ENCODE assay signal across 1 cellular context in the genomic region with DNA sequence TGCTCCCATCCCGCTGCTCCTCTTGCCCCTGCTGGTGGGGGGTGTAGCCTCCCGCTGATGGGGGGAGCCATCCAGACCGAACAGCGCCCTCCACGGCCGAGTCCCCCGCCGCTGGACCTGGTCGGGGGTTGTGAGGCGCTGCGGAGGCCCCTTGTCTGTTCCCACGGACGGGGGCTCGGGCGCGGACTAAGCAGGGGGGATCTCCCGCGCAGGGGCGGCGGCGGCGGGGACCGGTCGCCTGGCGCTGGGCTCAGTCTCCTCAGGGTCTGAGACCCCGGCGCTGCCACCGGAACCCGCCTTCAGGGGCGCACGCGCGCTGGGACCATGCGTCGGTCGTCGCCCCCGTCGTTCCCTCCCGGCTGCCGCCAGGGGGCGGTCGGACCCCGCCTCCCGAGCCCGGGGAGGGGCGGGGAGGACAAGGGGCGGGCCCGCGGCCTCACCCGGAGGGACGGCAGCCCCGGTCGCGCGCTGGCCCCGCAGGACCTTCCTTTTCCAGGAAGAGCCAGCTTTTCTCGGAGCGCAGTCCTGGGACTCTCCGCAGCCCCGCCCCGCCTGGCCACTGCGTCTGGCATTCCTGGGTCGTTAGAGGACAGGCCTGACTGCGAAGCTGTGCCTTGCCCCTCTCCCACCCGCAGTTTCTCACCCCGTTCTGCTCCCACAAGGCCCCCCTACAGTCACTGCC.
TF ChIP-seq lines count a peak whose summit lies in the region.

No MANE protein-coding gene starts in this region.

TF ChIP-seq in HepG2, 621 proteins besides CTCF, POLR2A, EP300 and RAD21 (continued from another document and continues in another):
- peak; percentile 49 for TF ChIP-seq YY1 (IDR thresholded peaks at IDR 0.05; ENCODE audit: insufficient read depth, insufficient replicate concordance, low read depth, low read length)
- peak; percentile 46; the same call in 1 of the 2 replicates for TF ChIP-seq POLR2AphosphoS5 (IDR thresholded peaks at IDR 0.05; ENCODE audit: low read depth, low read length)
- TF ChIP-seq ZNF101 (CRISPR knock-in tag; IDR thresholded peaks at IDR 0.05; ENCODE audit: borderline replicate concordance, low read depth): no peak
- peak; percentile 42; the same call in 1 of the 2 replicates for TF ChIP-seq ZNF124 (CRISPR knock-in tag; IDR thresholded peaks at IDR 0.05)
- no peak for TF ChIP-seq GMEB2 (CRISPR knock-in tag; IDR thresholded peaks at IDR 0.05; ENCODE audit: low read depth)
- TF ChIP-seq U2AF1 (optimal IDR thresholded peaks at IDR 0.05; ENCODE audit: low read depth, low read length): no peak
- TF ChIP-seq SMAD3 (CRISPR knock-in tag; IDR thresholded peaks at IDR 0.05): no peak
- 0 out of 2 replicates have a peak, but pooled peaks have one; percentile 51 for TF ChIP-seq ZNF34 (CRISPR knock-in tag; IDR thresholded peaks at IDR 0.05; ENCODE audit: borderline replicate concordance)
- no peak for TF ChIP-seq CBX5 (CRISPR knock-in tag; IDR thresholded peaks at IDR 0.05; ENCODE audit: borderline replicate concordance)
- TF ChIP-seq, protein P1, sequence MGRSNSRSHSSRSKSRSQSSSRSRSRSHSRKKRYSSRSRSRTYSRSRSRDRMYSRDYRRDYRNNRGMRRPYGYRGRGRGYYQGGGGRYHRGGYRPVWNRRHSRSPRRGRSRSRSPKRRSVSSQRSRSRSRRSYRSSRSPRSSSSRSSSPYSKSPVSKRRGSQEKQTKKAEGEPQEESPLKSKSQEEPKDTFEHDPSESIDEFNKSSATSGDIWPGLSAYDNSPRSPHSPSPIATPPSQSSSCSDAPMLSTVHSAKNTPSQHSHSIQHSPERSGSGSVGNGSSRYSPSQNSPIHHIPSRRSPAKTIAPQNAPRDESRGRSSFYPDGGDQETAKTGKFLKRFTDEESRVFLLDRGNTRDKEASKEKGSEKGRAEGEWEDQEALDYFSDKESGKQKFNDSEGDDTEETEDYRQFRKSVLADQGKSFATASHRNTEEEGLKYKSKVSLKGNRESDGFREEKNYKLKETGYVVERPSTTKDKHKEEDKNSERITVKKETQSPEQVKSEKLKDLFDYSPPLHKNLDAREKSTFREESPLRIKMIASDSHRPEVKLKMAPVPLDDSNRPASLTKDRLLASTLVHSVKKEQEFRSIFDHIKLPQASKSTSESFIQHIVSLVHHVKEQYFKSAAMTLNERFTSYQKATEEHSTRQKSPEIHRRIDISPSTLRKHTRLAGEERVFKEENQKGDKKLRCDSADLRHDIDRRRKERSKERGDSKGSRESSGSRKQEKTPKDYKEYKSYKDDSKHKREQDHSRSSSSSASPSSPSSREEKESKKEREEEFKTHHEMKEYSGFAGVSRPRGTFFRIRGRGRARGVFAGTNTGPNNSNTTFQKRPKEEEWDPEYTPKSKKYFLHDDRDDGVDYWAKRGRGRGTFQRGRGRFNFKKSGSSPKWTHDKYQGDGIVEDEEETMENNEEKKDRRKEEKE (IDR thresholded peaks at IDR 0.05): no peak
- TF ChIP-seq ZNF513 (CRISPR knock-in tag; conservative IDR thresholded peaks at IDR 0.05): no peak
- no peak for TF ChIP-seq ZNF282 (IDR thresholded peaks at IDR 0.05; ENCODE audit: partially characterized antibody)
- TF ChIP-seq IKZF1 (IDR thresholded peaks at IDR 0.05): no peak
- TF ChIP-seq ZFP82 (CRISPR knock-in tag; IDR thresholded peaks at IDR 0.05; ENCODE audit: borderline replicate concordance): no peak; the same call in 1 of the 2 replicates
- no peak for TF ChIP-seq ZNF839 (CRISPR knock-in tag; IDR thresholded peaks at IDR 0.05; ENCODE audit: borderline replicate concordance)
- TF ChIP-seq KDM6A (CRISPR knock-in tag; IDR thresholded peaks at IDR 0.05; ENCODE audit: low read depth): no peak
- TF ChIP-seq, protein P2, sequence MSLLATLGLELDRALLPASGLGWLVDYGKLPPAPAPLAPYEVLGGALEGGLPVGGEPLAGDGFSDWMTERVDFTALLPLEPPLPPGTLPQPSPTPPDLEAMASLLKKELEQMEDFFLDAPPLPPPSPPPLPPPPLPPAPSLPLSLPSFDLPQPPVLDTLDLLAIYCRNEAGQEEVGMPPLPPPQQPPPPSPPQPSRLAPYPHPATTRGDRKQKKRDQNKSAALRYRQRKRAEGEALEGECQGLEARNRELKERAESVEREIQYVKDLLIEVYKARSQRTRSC (CRISPR knock-in tag; IDR thresholded peaks at IDR 0.05; ENCODE audit: low read depth): peak; percentile 89
- no peak for TF ChIP-seq ZNF678 (CRISPR knock-in tag; IDR thresholded peaks at IDR 0.05)
- no peak for TF ChIP-seq ZNF710 (CRISPR knock-in tag; IDR thresholded peaks at IDR 0.05; ENCODE audit: borderline replicate concordance)
- TF ChIP-seq ZNF850 (CRISPR knock-in tag; conservative IDR thresholded peaks at IDR 0.05): no peak
- TF ChIP-seq ZNF543 (CRISPR knock-in tag; IDR thresholded peaks at IDR 0.05): peak; percentile 70; the same call in 1 of the 2 replicates
- TF ChIP-seq TARDBP (CRISPR knock-in tag; IDR thresholded peaks at IDR 0.05): no peak
- TF ChIP-seq KLF11 (CRISPR knock-in tag; IDR thresholded peaks at IDR 0.05): no peak
- no peak for TF ChIP-seq ZNF552 (CRISPR knock-in tag; IDR thresholded peaks at IDR 0.05; ENCODE audit: borderline replicate concordance)
- TF ChIP-seq ZNF460 (CRISPR knock-in tag; IDR thresholded peaks at IDR 0.05; ENCODE audit: borderline replicate concordance): no peak
- TF ChIP-seq MXD3 (CRISPR knock-in tag; IDR thresholded peaks at IDR 0.05): peak; percentile 82; the same call in 1 of the 2 replicates
- no peak for TF ChIP-seq HNRNPL (IDR thresholded peaks at IDR 0.05; ENCODE audit: low read depth, low read length)
- TF ChIP-seq ZFP1 (CRISPR knock-in tag; IDR thresholded peaks at IDR 0.05): no peak
- TF ChIP-seq, protein P3, sequence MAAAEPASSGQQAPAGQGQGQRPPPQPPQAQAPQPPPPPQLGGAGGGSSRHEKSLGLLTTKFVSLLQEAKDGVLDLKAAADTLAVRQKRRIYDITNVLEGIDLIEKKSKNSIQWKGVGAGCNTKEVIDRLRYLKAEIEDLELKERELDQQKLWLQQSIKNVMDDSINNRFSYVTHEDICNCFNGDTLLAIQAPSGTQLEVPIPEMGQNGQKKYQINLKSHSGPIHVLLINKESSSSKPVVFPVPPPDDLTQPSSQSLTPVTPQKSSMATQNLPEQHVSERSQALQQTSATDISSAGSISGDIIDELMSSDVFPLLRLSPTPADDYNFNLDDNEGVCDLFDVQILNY (CRISPR knock-in tag; conservative IDR thresholded peaks at IDR 0.05): no peak
- TF ChIP-seq, protein P4, sequence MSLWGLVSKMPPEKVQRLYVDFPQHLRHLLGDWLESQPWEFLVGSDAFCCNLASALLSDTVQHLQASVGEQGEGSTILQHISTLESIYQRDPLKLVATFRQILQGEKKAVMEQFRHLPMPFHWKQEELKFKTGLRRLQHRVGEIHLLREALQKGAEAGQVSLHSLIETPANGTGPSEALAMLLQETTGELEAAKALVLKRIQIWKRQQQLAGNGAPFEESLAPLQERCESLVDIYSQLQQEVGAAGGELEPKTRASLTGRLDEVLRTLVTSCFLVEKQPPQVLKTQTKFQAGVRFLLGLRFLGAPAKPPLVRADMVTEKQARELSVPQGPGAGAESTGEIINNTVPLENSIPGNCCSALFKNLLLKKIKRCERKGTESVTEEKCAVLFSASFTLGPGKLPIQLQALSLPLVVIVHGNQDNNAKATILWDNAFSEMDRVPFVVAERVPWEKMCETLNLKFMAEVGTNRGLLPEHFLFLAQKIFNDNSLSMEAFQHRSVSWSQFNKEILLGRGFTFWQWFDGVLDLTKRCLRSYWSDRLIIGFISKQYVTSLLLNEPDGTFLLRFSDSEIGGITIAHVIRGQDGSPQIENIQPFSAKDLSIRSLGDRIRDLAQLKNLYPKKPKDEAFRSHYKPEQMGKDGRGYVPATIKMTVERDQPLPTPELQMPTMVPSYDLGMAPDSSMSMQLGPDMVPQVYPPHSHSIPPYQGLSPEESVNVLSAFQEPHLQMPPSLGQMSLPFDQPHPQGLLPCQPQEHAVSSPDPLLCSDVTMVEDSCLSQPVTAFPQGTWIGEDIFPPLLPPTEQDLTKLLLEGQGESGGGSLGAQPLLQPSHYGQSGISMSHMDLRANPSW (CRISPR knock-in tag; IDR thresholded peaks at IDR 0.05; ENCODE audit: borderline replicate concordance): no peak
- TF ChIP-seq, protein P5, sequence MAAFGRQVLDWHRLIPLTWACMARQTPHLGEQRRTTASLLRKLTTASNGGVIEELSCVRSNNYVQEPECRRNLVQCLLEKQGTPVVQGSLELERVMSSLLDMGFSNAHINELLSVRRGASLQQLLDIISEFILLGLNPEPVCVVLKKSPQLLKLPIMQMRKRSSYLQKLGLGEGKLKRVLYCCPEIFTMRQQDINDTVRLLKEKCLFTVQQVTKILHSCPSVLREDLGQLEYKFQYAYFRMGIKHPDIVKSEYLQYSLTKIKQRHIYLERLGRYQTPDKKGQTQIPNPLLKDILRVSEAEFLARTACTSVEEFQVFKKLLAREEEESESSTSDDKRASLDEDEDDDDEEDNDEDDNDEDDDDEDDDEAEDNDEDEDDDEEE (CRISPR knock-in tag; IDR thresholded peaks at IDR 0.05): no peak
- TF ChIP-seq GPN1 (CRISPR knock-in tag; IDR thresholded peaks at IDR 0.05; ENCODE audit: borderline replicate concordance): no peak
- TF ChIP-seq ZNF572 (CRISPR knock-in tag; IDR thresholded peaks at IDR 0.05): no peak
- TF ChIP-seq ZNF224 (CRISPR knock-in tag; IDR thresholded peaks at IDR 0.05): 0 out of 2 replicates have a peak, but pooled peaks have one; percentile 28
- TF ChIP-seq ZNF441 (CRISPR knock-in tag; IDR thresholded peaks at IDR 0.05; ENCODE audit: borderline replicate concordance): no peak; the same call in 1 of the 2 replicates
- no peak for TF ChIP-seq ATF7 (IDR thresholded peaks at IDR 0.05)
- peak; percentile 79 for TF ChIP-seq ATF7 (CRISPR knock-in tag; IDR thresholded peaks at IDR 0.05)
- TF ChIP-seq HOXA5 (CRISPR knock-in tag; IDR thresholded peaks at IDR 0.05): peak; percentile 72; the same call in 1 of the 2 replicates
- peak; percentile 60; the same call in 1 of the 2 replicates for TF ChIP-seq FOXC1 (CRISPR knock-in tag; IDR thresholded peaks at IDR 0.05; ENCODE audit: borderline replicate concordance)
- no peak for TF ChIP-seq FOXK1 (CRISPR knock-in tag; IDR thresholded peaks at IDR 0.05; ENCODE audit: borderline replicate concordance, low read depth)
- TF ChIP-seq ZNF12 (CRISPR knock-in tag; IDR thresholded peaks at IDR 0.05): no peak
- 0 out of 2 replicates have a peak, but pooled peaks have one; percentile 6 for TF ChIP-seq ZNF83 (CRISPR knock-in tag; IDR thresholded peaks at IDR 0.05; ENCODE audit: borderline replicate concordance)
- TF ChIP-seq RFX5 (IDR thresholded peaks at IDR 0.05; ENCODE audit: low read depth, low read length): no peak
- TF ChIP-seq ZHX1 (CRISPR knock-in tag; IDR thresholded peaks at IDR 0.05; ENCODE audit: low read depth): peak; percentile 88
